Comparison of ENCODE assay signal across 13 cellular contexts in the genomic region with DNA sequence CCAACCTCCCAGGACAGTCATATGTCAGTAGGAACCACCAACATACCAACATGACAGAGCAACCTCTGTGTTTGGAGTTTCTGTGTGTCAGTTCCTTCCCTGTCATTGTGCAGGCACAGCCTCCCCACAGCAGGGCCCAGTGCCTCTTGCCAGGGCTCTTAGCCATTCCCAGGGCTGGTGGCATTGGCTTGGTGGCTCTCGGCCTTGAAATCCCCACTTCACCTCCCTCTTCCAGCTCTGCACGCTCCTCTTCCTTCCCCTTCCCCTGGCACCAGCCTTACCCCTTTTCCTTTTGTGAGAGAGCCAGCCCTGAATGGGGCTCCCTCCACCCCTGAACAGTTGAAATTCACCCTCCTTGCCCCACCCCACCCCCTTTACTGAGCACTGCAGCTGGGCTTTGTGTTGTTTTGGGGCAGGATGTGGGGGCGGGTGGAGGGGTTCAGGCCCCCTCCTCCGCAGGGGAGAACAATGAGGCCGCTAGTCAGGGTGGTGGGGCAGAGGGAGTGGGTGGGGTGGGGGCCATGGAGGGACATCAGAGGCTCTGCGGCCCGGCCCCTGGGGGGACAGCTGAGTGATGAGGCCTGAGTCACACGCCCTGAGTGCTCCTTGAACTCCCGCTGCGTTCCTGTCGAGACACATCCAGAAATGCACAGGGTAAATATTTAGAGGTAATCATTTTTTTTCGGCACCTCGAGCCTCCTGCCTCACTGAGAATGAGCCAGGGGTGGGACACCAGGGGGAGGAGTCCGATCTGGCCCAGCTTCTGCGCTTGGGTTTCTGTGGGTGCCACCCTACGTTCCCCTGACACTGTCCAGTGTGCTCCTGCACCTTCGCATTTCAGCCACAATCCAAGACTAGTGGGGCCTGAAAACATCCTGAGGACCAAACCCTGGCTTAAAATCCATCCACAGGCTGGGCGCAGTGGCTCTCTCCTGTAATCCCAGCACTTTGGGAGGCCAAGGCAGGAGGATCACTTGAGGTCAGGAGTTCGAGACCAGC. TPM values are rescaled to one million over a fixed set of nuclear protein-coding genes. Genes with fewer than 3 reads are reported as not detected.
DNase-seq lines count a peak whose midpoint lies in the region; ATAC-seq and TF ChIP-seq lines count a peak whose summit lies in the region.
"Had no signal": no experiment of that assay in that cellular context is flagged by ENCODE, and none has a peak within 500 bp of the region (broad histone marks: within the 10 kb centered on the region; RNA-seq: fewer than 3 reads in every experiment).

No MANE protein-coding gene starts in this region.

- CTCF ChIA-PET in Calu3 (lab: Charles Lee), result interaction anchor here (0.6 kb wide), 1 partner anchor 21 kb away, joined by 4 read pairs; no protein-coding TSS in a partner anchor

- H3K9me3 ChIP-seq in breast epithelium, result no peaks in the 10 kb centered on the region
- no peaks in the 10 kb centered on the region for H3K9me3 ChIP-seq in thymus (ENCODE audit: control insufficient read depth)

- no peaks in the 10 kb centered on the region for H3K36me3 ChIP-seq in breast epithelium
- H3K36me3 ChIP-seq in thymus (ENCODE audit: control insufficient read depth, insufficient read depth), result no peaks in the 10 kb centered on the region

- H3K27me3 Mint-ChIP-seq in Calu3 (ENCODE audit: unreplicated experiment), result peaks cover 99% of the 10 kb centered on the region

- DNase-seq in NCI-H2227 (lab: John Stamatoyannopoulos, UW; ENCODE audit: unreplicated experiment) (peak; percentile 14), NCI-H2227 treated with DMSO at 0.1 percent for 48 hours (lab: John Stamatoyannopoulos, UW) (no peak), NCI-H2107 (lab: John Stamatoyannopoulos, UW) (peak; percentile 47), breast epithelium (ENCODE audit: low spot score in 2 of 2) (no peak), NCI-H524 treated with DMSO at 0.1 percent for 48 hours (lab: John Stamatoyannopoulos, UW) (no peak), Calu3 (no peak)
- DNase-seq: activated CD4-positive, alpha-beta T cell treated with anti-CD3 and anti-CD28 coated beads for 48 hours; GF-D8 had no signal

- no peak for TF ChIP-seq POLR2A in breast epithelium (IDR thresholded peaks at IDR 0.05)

- H3K27ac Mint-ChIP-seq in Calu3 (ENCODE audit: unreplicated experiment), result no peak overlapping the region
- H3K27ac Mint-ChIP-seq: activated T-helper 2 cell treated with anti-CD3 and anti-CD28 coated beads, Interferon-gamma antibody, Interleukin-2, Interleukin-4, amounts not matched to agents 10 μg/mL and 5 μg/mL and 100 μg/mL, durations not matched to agents 14 hours and 24 hours and 36 hours; IgD-negative memory B cell had no signal

- H3K4me3 Mint-ChIP-seq in Calu3 (ENCODE audit: low read depth, unreplicated experiment), result no peak overlapping the region
- H3K4me3 Mint-ChIP-seq: IgD-negative memory B cell had no signal

- H3K4me1 ChIP-seq in breast epithelium (no peaks in the 10 kb centered on the region), thymus (ENCODE audit: control insufficient read depth, insufficient read depth, low read length) (peaks cover 22% of the 10 kb centered on the region)

- H3K9me3 Mint-ChIP-seq in Calu3 (ENCODE audit: low read depth, unreplicated experiment), result no peaks in the 10 kb centered on the region
- H3K9me3 Mint-ChIP-seq: activated T-helper 2 cell treated with anti-CD3 and anti-CD28 coated beads, Interferon-gamma antibody, Interleukin-2, Interleukin-4, amounts not matched to agents 10 μg/mL and 5 μg/mL and 100 μg/mL, durations not matched to agents 14 hours and 24 hours and 36 hours; IgD-negative memory B cell had no signal

- H3K36me3 Mint-ChIP-seq in Calu3 (ENCODE audit: insufficient read depth, unreplicated experiment), result no peaks in the 10 kb centered on the region

- H3K4me1 Mint-ChIP-seq in Calu3 (ENCODE audit: low read depth, unreplicated experiment), result no peaks in the 10 kb centered on the region

- no peak for ATAC-seq in HG03139 (IDR thresholded peaks at IDR 0.05; ENCODE audit: unreplicated experiment)

- 64% methylated on average over 19 of the region's 19 CpGs for WGBS in thymus

- no TSS peak for BruUV-seq in Calu3 (replicated peaks; lab: Mats Ljungman, UMichigan)

- H3K4me3 ChIP-seq in breast epithelium (no peak overlapping the region), thymus (ENCODE audit: low read length) (peak overlapping the region; percentile 31)

- H3K27me3 ChIP-seq in breast epithelium, result no peaks in the 10 kb centered on the region
- H3K27me3 ChIP-seq in thymus (ENCODE audit: control insufficient read depth, insufficient read depth), result no peaks in the 10 kb centered on the region

- TF ChIP-seq CTCF in breast epithelium (IDR thresholded peaks at IDR 0.05), result no peak
- no peak for TF ChIP-seq CTCF in Calu3 (IDR thresholded peaks at IDR 0.05; ENCODE audit: unreplicated experiment)

- intact Hi-C loops in breast epithelium (cut with DNase I; ENCODE audit: low total_unique reads) (no loop called here), Calu3 (cut with micrococcal nuclease; ENCODE audit: unreplicated experiment) (no loop called here)

- H3K27ac ChIP-seq in breast epithelium (peak overlapping the region; percentile 3 to 48), thymus (ENCODE audit: low read depth) (peak overlapping the region; percentile 82)

RNA-seq across cellular contexts. Expression of a gene that starts 28.6 kb away (rescaled TPM):
- total RNA-seq in breast epithelium (10 to 100 TPM in 1 of 3 donors, 1 to 10 TPM in 1, not detected in 1; 2.6 to 11.3 TPM), Calu3 (2022) (not detected in 2 replicates)
- 1.0 TPM for polyA plus RNA-seq in thymus
- total RNA-seq: activated T-helper 2 cell treated with anti-CD3 and anti-CD28 coated beads, Interferon-gamma antibody, Interleukin-2, Interleukin-4, amounts not matched to agents 10 μg/mL and 5 μg/mL and 100 μg/mL, durations not matched to agents 14 hours and 24 hours and 36 hours; pulmonary artery endothelial cell had no signal
- polyA plus RNA-seq: IgD-negative memory B cell had no signal

Comparison
In these comparisons a context has a peak if more than half of its experiments do, and no peak if none do; other contexts are left out.
1. DNase-seq: peak in NCI-H2227 (single experiment) and NCI-H2107 (single experiment); none in NCI-H2227 treated with DMSO at 0.1 percent for 48 hours (single experiment), breast epithelium (0 of 2), NCI-H524 treated with DMSO at 0.1 percent for 48 hours (single experiment) and Calu3 (single experiment).